In genomic region chr19:45200614-45201013, GRCh38 we compare ENCODE assay signal across 1 cellular context.
TF ChIP-seq lines count a peak whose summit lies in the region.

No MANE protein-coding gene starts in this region.

TF ChIP-seq in H1, 55 proteins besides CTCF, POLR2A, EP300 and RAD21:
- TF ChIP-seq KDM1A (IDR thresholded peaks at IDR 0.05; ENCODE audit: borderline replicate concordance, low read length): no peak
- peak; percentile 53; the same call in 1 of the 2 replicates for TF ChIP-seq TBP (IDR thresholded peaks at IDR 0.05; ENCODE audit: low read depth, low read length)
- TF ChIP-seq TCF12 (IDR thresholded peaks at IDR 0.05; ENCODE audit: low read depth, low read length): no peak
